23 cellular contexts compared by ENCODE assay signal in genomic region chr9:17021379-17021970, GRCh38.
DNase-seq lines count a peak whose midpoint lies in the region; FAIRE-seq and TF ChIP-seq lines count a peak whose summit lies in the region.
"Had no signal": no experiment of that assay in that cellular context is flagged by ENCODE, and none has a peak within 500 bp of the region (broad histone marks: within the 10 kb centered on the region; RNA-seq: fewer than 3 reads in every experiment).

No MANE protein-coding gene starts in this region.

- H3K4me3 ChIP-seq in astrocyte of the spinal cord (ENCODE audit: low read depth, low read length) (no peak overlapping the region), mesenchymal stem cell (ENCODE audit: insufficient read depth in 1 of 2, low read depth in 1 of 2, low read length in 2 of 2) (no peak overlapping the region)
- H3K4me3 ChIP-seq: ascending aorta, colonic mucosa, heart right ventricle, psoas muscle, thyroid gland had no signal

- no peak overlapping the region for H3K9ac ChIP-seq in mesenchymal stem cell (ENCODE audit: low read length)

- H3K4me3 Mint-ChIP-seq in activated T-helper 2 cell treated with anti-CD3 and anti-CD28 coated beads, Interferon-gamma antibody, Interleukin-2, Interleukin-4, amounts not matched to agents 10 μg/mL and 5 μg/mL and 100 μg/mL, durations not matched to agents 14 hours and 24 hours and 36 hours (ENCODE audit: low read depth), result no peak overlapping the region
- H3K4me3 Mint-ChIP-seq in activated CD4-positive, alpha-beta T cell treated with anti-CD3 and anti-CD28 coated beads, Interleukin-2, amount 10 ng/mL, durations not matched to agents 24 days and 14 days, result no peak overlapping the region
- H3K4me3 Mint-ChIP-seq: B cell; natural killer cell; stimulated activated memory B cell treated with anti-CD40 and anti-IgM and Interleukin-4, amounts not matched to agents 10 μg/mL and 1 μg/mL and 100 μg/mL, for 72 hours had no signal

- H3K4me1 Mint-ChIP-seq in activated T-helper 2 cell treated with anti-CD3 and anti-CD28 coated beads, Interferon-gamma antibody, Interleukin-2, Interleukin-4, amounts not matched to agents 10 μg/mL and 5 μg/mL and 100 μg/mL, durations not matched to agents 14 hours and 24 hours and 36 hours (ENCODE audit: low read depth), result no peaks in the 10 kb centered on the region
- no peaks in the 10 kb centered on the region for H3K4me1 Mint-ChIP-seq in activated CD4-positive, alpha-beta T cell treated with anti-CD3 and anti-CD28 coated beads, Interleukin-2, amount 10 ng/mL, durations not matched to agents 24 days and 14 days
- H3K4me1 Mint-ChIP-seq: B cell; natural killer cell; stimulated activated memory B cell treated with anti-CD40 and anti-IgM and Interleukin-4, amounts not matched to agents 10 μg/mL and 1 μg/mL and 100 μg/mL, for 72 hours had no signal

- intact Hi-C loops in activated T-helper 2 cell treated with anti-CD3 and anti-CD28 coated beads, Interferon-gamma antibody, Interleukin-2, Interleukin-4, amounts not matched to agents 10 μg/mL and 5 μg/mL and 100 μg/mL, durations not matched to agents 14 hours and 24 hours and 36 hours (cut with micrococcal nuclease), result no loop called here
- intact Hi-C loops in activated CD4-positive, alpha-beta T cell treated with anti-CD3 and anti-CD28 coated beads, Interleukin-2, amount 10 ng/mL, durations not matched to agents 24 days and 14 days (cut with micrococcal nuclease), result no loop called here

- TF ChIP-seq CTCF in astrocyte of the spinal cord (IDR thresholded peaks at IDR 0.05; ENCODE audit: low read depth, low read length), result no peak

- no peak overlapping the region for H2BK5ac ChIP-seq in mesenchymal stem cell (ENCODE audit: low read depth, low read length, poor library complexity, severe bottlenecking)

- peaks cover 29% of the 10 kb centered on the region for H3K9me3 Mint-ChIP-seq in activated T-helper 2 cell treated with anti-CD3 and anti-CD28 coated beads, Interferon-gamma antibody, Interleukin-2, Interleukin-4, amounts not matched to agents 10 μg/mL and 5 μg/mL and 100 μg/mL, durations not matched to agents 14 hours and 24 hours and 36 hours
- peaks cover 4% of the 10 kb centered on the region for H3K9me3 Mint-ChIP-seq in activated CD4-positive, alpha-beta T cell treated with anti-CD3 and anti-CD28 coated beads, Interleukin-2, amount 10 ng/mL, durations not matched to agents 24 days and 14 days
- H3K9me3 Mint-ChIP-seq: natural killer cell had no signal

- no peaks in the 10 kb centered on the region for H3K36me3 Mint-ChIP-seq in activated T-helper 2 cell treated with anti-CD3 and anti-CD28 coated beads, Interferon-gamma antibody, Interleukin-2, Interleukin-4, amounts not matched to agents 10 μg/mL and 5 μg/mL and 100 μg/mL, durations not matched to agents 14 hours and 24 hours and 36 hours (ENCODE audit: low read depth)
- no peaks in the 10 kb centered on the region for H3K36me3 Mint-ChIP-seq in activated CD4-positive, alpha-beta T cell treated with anti-CD3 and anti-CD28 coated beads, Interleukin-2, amount 10 ng/mL, durations not matched to agents 24 days and 14 days (ENCODE audit: low read depth)
- H3K36me3 Mint-ChIP-seq: natural killer cell; stimulated activated memory B cell treated with anti-CD40 and anti-IgM and Interleukin-4, amounts not matched to agents 10 μg/mL and 1 μg/mL and 100 μg/mL, for 72 hours had no signal

- H2AFZ ChIP-seq in mesenchymal stem cell (ENCODE audit: low read depth, low read length), result no peak overlapping the region

- no peak overlapping the region for H2BK15ac ChIP-seq in mesenchymal stem cell (ENCODE audit: low read depth, poor library complexity, severe bottlenecking)

- in situ Hi-C loops in astrocyte of the spinal cord (cut with HindIII; ENCODE audit: low sequenced_read_pairs), result no loop called here

- H3K9me3 ChIP-seq in mesenchymal stem cell (ENCODE audit: control insufficient read depth, low read length), result peaks cover 2% of the 10 kb centered on the region
- H3K9me3 ChIP-seq: Caco-2, colonic mucosa, thyroid gland had no signal

- no peak overlapping the region for H4K8ac ChIP-seq in mesenchymal stem cell (ENCODE audit: low read length)

- H3K14ac ChIP-seq in mesenchymal stem cell (ENCODE audit: low read length in 2 of 2), result no peak overlapping the region

- no peak overlapping the region for H3K23ac ChIP-seq in mesenchymal stem cell (ENCODE audit: low read length in 2 of 2)

- no peaks in the 10 kb centered on the region for H3K36me3 ChIP-seq in mesenchymal stem cell (ENCODE audit: control insufficient read depth in 1 of 2, insufficient read depth in 2 of 2, low read depth in 1 of 2, low read length in 2 of 2)
- H3K36me3 ChIP-seq: ascending aorta, colonic mucosa, heart right ventricle, thyroid gland had no signal

- no peak for DNase-seq in GM12891 (ENCODE audit: insufficient read length, low spot score)
- DNase-seq in NCI-H226, result peak; percentile 23
- DNase-seq in astrocyte of the spinal cord (ENCODE audit: low read depth, low spot score), result peak; percentile 36
- peak; percentile 10 for DNase-seq in mesenchymal stem cell
- DNase-seq in kidney glomerular epithelial cell (lab: John Stamatoyannopoulos, UW), result no peak
- no peak for DNase-seq in activated T-helper 2 cell treated with anti-CD3 and anti-CD28 coated beads, Interferon-gamma antibody, Interleukin-2, Interleukin-4, amounts not matched to agents 10 μg/mL and 5 μg/mL and 100 μg/mL, durations not matched to agents 14 hours and 24 hours and 36 hours (ENCODE audit: low spot score)
- no peak for DNase-seq in activated CD4-positive, alpha-beta T cell treated with anti-CD3 and anti-CD28 coated beads, Interleukin-2, amount 10 ng/mL, durations not matched to agents 24 days and 14 days
- no peak for DNase-seq in stimulated activated CD4-positive, alpha-beta T cell treated with anti-CD3 and anti-CD28 coated beads, Interleukin-4, amount 100 ng/mL, for 24 hours
- DNase-seq: activated CD4-positive, CD25-positive, alpha-beta regulatory T cell treated with anti-CD3 and anti-CD28 coated beads, Interleukin-2, amount 50 U/mL, for 72 hours; activated gamma-delta T cell; Caco-2; colonic mucosa; GF-D8; heart right ventricle; natural killer cell; NCI-H1417; psoas muscle; thyroid gland had no signal

- H3K27ac Mint-ChIP-seq in activated T-helper 2 cell treated with anti-CD3 and anti-CD28 coated beads, Interferon-gamma antibody, Interleukin-2, Interleukin-4, amounts not matched to agents 10 μg/mL and 5 μg/mL and 100 μg/mL, durations not matched to agents 14 hours and 24 hours and 36 hours, result no peak overlapping the region
- H3K27ac Mint-ChIP-seq in activated CD4-positive, alpha-beta T cell treated with anti-CD3 and anti-CD28 coated beads, Interleukin-2, amount 10 ng/mL, durations not matched to agents 24 days and 14 days, result no peak overlapping the region
- H3K27ac Mint-ChIP-seq: B cell; natural killer cell; stimulated activated memory B cell treated with anti-CD40 and anti-IgM and Interleukin-4, amounts not matched to agents 10 μg/mL and 1 μg/mL and 100 μg/mL, for 72 hours had no signal

- TF ChIP-seq POLR2A in GM12891 (IDR thresholded peaks at IDR 0.05; ENCODE audit: low read depth, low read length), result no peak

- H3K27me3 ChIP-seq in mesenchymal stem cell (ENCODE audit: control insufficient read depth in 1 of 2, insufficient read depth in 1 of 2, low read length in 2 of 2), result no peaks in the 10 kb centered on the region
- H3K27me3 ChIP-seq: ascending aorta, colonic mucosa, heart right ventricle, thyroid gland had no signal

- H4K91ac ChIP-seq in mesenchymal stem cell (ENCODE audit: low read length), result no peak overlapping the region

- no CpG with 5 or more reads among the region's 1 CpG for WGBS in mesenchymal stem cell

- no peak overlapping the region for H3K4me2 ChIP-seq in mesenchymal stem cell (ENCODE audit: low read length, poor library complexity, severe bottlenecking)

- no peak for FAIRE-seq in GM12891 (lab: Jason Lieb, UNC)
- FAIRE-seq: endothelial cell of umbilical vein, islet of Langerhans had no signal

- H3K18ac ChIP-seq in mesenchymal stem cell (ENCODE audit: low read depth in 1 of 2, low read length in 2 of 2), result no peak overlapping the region

- no peak overlapping the region for H2BK12ac ChIP-seq in mesenchymal stem cell (ENCODE audit: low read length in 2 of 2)

- H3K27me3 Mint-ChIP-seq in activated T-helper 2 cell treated with anti-CD3 and anti-CD28 coated beads, Interferon-gamma antibody, Interleukin-2, Interleukin-4, amounts not matched to agents 10 μg/mL and 5 μg/mL and 100 μg/mL, durations not matched to agents 14 hours and 24 hours and 36 hours (ENCODE audit: low read depth), result no peaks in the 10 kb centered on the region
- H3K27me3 Mint-ChIP-seq in activated CD4-positive, alpha-beta T cell treated with anti-CD3 and anti-CD28 coated beads, Interleukin-2, amount 10 ng/mL, durations not matched to agents 24 days and 14 days, result no peaks in the 10 kb centered on the region
- H3K27me3 Mint-ChIP-seq: B cell; stimulated activated memory B cell treated with anti-CD40 and anti-IgM and Interleukin-4, amounts not matched to agents 10 μg/mL and 1 μg/mL and 100 μg/mL, for 72 hours had no signal

- H3K4ac ChIP-seq in mesenchymal stem cell (ENCODE audit: low read depth in 1 of 2, low read length in 2 of 2), result no peak overlapping the region

- H2AK5ac ChIP-seq in mesenchymal stem cell (ENCODE audit: low read length, severe bottlenecking), result no peak overlapping the region

- H3K27ac ChIP-seq in mesenchymal stem cell (ENCODE audit: low read length, poor library complexity, severe bottlenecking), result no peak overlapping the region
- H3K27ac ChIP-seq: ascending aorta, colonic mucosa, heart right ventricle, psoas muscle, thyroid gland had no signal

- H3K4me1 ChIP-seq in mesenchymal stem cell (ENCODE audit: control insufficient read depth, insufficient read depth, low read depth, low read length), result no peaks in the 10 kb centered on the region
- H3K4me1 ChIP-seq: ascending aorta, Caco-2, colonic mucosa, heart right ventricle, psoas muscle, thyroid gland had no signal

- no peaks in the 10 kb centered on the region for H3K79me1 ChIP-seq in mesenchymal stem cell (replicated peaks; ENCODE audit: low read length, poor library complexity, severe bottlenecking)

- no peak overlapping the region for H2BK120ac ChIP-seq in mesenchymal stem cell (ENCODE audit: low read depth, low read length)

TF ChIP-seq in GM12891, 5 proteins besides CTCF, POLR2A, EP300 and RAD21:
- TF ChIP-seq PAX5 (IDR thresholded peaks at IDR 0.05; ENCODE audit: insufficient read depth, low read length, severe bottlenecking) (no peak), SPI1 (IDR thresholded peaks at IDR 0.05; ENCODE audit: low read depth, low read length) (peak; percentile 46; the same call in 1 of the 2 replicates)

Comparison
In these comparisons a context has a peak if more than half of its experiments do, and no peak if none do; other contexts are left out.
1. DNase-seq: peak in NCI-H226 (single experiment), astrocyte of the spinal cord (single experiment) and mesenchymal stem cell (single experiment); none in GM12891 (single experiment), kidney glomerular epithelial cell (single experiment), activated T-helper 2 cell treated with anti-CD3 and anti-CD28 coated beads, Interferon-gamma antibody, Interleukin-2, Interleukin-4, amounts not matched to agents 10 μg/mL and 5 μg/mL and 100 μg/mL, durations not matched to agents 14 hours and 24 hours and 36 hours (single experiment), activated CD4-positive, alpha-beta T cell treated with anti-CD3 and anti-CD28 coated beads, Interleukin-2, amount 10 ng/mL, durations not matched to agents 24 days and 14 days (single experiment) and stimulated activated CD4-positive, alpha-beta T cell treated with anti-CD3 and anti-CD28 coated beads, Interleukin-4, amount 100 ng/mL, for 24 hours (single experiment).